1 cellular context compared by ENCODE assay signal in genomic region chr1:2607681-2608041, GRCh38.
TF ChIP-seq lines count a peak whose summit lies in the region.

No MANE protein-coding gene starts in this region.

TF ChIP-seq in IMR-90, 13 proteins besides CTCF, POLR2A, EP300 and RAD21:
- no peak for TF ChIP-seq CHD1 (IDR thresholded peaks at IDR 0.05; ENCODE audit: low read depth, low read length)
